8 cellular contexts compared by ENCODE assay signal in the genomic region with DNA sequence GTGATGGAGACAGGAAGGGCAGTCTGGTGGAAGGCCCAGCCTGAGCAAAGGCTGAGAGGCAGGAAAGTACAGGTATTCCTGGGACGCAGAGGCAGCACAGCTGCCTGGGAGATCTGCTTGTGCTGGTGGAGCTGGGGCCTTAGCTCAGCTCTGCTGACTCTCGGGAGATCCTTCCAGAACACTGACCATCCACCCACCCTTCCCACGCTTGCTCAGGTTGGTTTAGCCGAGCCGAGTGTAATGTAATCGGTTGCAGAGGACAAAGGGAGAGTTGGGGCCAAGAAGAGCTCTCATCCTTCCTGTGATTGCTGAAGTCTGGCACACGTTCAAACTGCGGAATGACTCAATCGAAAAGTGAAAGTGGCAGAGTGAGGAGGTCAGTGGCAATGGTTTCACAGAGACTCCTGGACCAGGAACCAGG. TPM values are rescaled to one million over a fixed set of nuclear protein-coding genes. Genes with fewer than 3 reads are reported as not detected.
DNase-seq lines count a peak whose midpoint lies in the region; ATAC-seq, FAIRE-seq and TF ChIP-seq lines count a peak whose summit lies in the region.

No MANE protein-coding gene starts in this region.

- H3K27me3 ChIP-seq in gastroesophageal sphincter, result no peaks in the 10 kb centered on the region
- H3K27me3 ChIP-seq in thoracic aorta (replicated peaks; ENCODE audit: insufficient read depth), result no peaks in the 10 kb centered on the region

- TF ChIP-seq CTCF in gastroesophageal sphincter (IDR thresholded peaks at IDR 0.05) (no peak), thoracic aorta (IDR thresholded peaks at IDR 0.05) (no peak)

- CTCF ChIA-PET in activated CD4-positive, alpha-beta T cell treated with anti-CD3 and anti-CD28 coated beads for 36 hours (lab: Charles Lee), result interaction anchor here (0.6 kb wide), 1 partner anchor 271 kb away, joined by 4 read pairs; no protein-coding TSS in a partner anchor
- CTCF ChIA-PET in activated CD8-positive, alpha-beta T cell treated with anti-CD3 and anti-CD28 coated beads, Interleukin-2, amount 10 ng/mL, durations not matched to agents 7 days and 5 days (lab: Charles Lee), result no interaction called here

- POLR2A ChIA-PET in activated CD4-positive, alpha-beta T cell treated with anti-CD3 and anti-CD28 coated beads for 36 hours (lab: Charles Lee), result no interaction called here
- POLR2A ChIA-PET in activated CD8-positive, alpha-beta T cell treated with anti-CD3 and anti-CD28 coated beads, Interleukin-2, amount 10 ng/mL, durations not matched to agents 7 days and 5 days (lab: Charles Lee), result no interaction called here

- intact Hi-C loops in activated CD4-positive, alpha-beta T cell treated with anti-CD3 and anti-CD28 coated beads for 36 hours (cut with DNase I, micrococcal nuclease), result no loop called here

- no peak overlapping the region for H3K4me3 Mint-ChIP-seq in activated CD4-positive, alpha-beta T cell treated with anti-CD3 and anti-CD28 coated beads for 36 hours
- no peak overlapping the region for H3K4me3 Mint-ChIP-seq in activated CD8-positive, alpha-beta T cell treated with anti-CD3 and anti-CD28 coated beads, Interleukin-2, amount 10 ng/mL, durations not matched to agents 7 days and 5 days

- TF ChIP-seq POLR2A in gastroesophageal sphincter (IDR thresholded peaks at IDR 0.05), result no peak

- H3K36me3 Mint-ChIP-seq in activated CD4-positive, alpha-beta T cell treated with anti-CD3 and anti-CD28 coated beads for 36 hours (ENCODE audit: low read depth), result no peaks in the 10 kb centered on the region
- H3K36me3 Mint-ChIP-seq in activated CD8-positive, alpha-beta T cell treated with anti-CD3 and anti-CD28 coated beads, Interleukin-2, amount 10 ng/mL, durations not matched to agents 7 days and 5 days (ENCODE audit: low read depth), result no peaks in the 10 kb centered on the region

- no peak overlapping the region for H3K27ac ChIP-seq in gastroesophageal sphincter
- H3K27ac ChIP-seq in thoracic aorta, result no peak overlapping the region

- FAIRE-seq in RCC 7860 (lab: Jason Lieb, UNC), result peak; percentile 88

- H3K36me3 ChIP-seq in gastroesophageal sphincter (no peaks in the 10 kb centered on the region), thoracic aorta (no peaks in the 10 kb centered on the region)

- 0% methylated on average over 3 of the region's 9 CpGs; no CpG with 5 or more reads in 1 of the 2 donors for WGBS in gastroesophageal sphincter (ENCODE audit: low coverage in 1 of 2), 2 donors

- H3K9me3 Mint-ChIP-seq in activated CD4-positive, alpha-beta T cell treated with anti-CD3 and anti-CD28 coated beads for 36 hours (ENCODE audit: low read depth), result peaks cover 7% of the 10 kb centered on the region
- no peaks in the 10 kb centered on the region for H3K9me3 Mint-ChIP-seq in activated CD8-positive, alpha-beta T cell treated with anti-CD3 and anti-CD28 coated beads, Interleukin-2, amount 10 ng/mL, durations not matched to agents 7 days and 5 days (ENCODE audit: insufficient read depth)

- peak; percentile 16 for DNase-seq in activated CD4-positive, alpha-beta T cell treated with anti-CD3 and anti-CD28 coated beads for 36 hours
- no peak for DNase-seq in activated CD4-positive, alpha-beta T cell treated with anti-CD3 and anti-CD28 coated beads for 1 hour
- peak; percentile 86 for DNase-seq in RCC 7860 (ENCODE audit: low spot score)
- DNase-seq in thoracic aorta (ENCODE audit: low spot score), result peak; percentile 14
- DNase-seq in effector CD4-positive, alpha-beta T cell, result no peak
- DNase-seq in activated CD8-positive, alpha-beta T cell treated with anti-CD3 and anti-CD28 coated beads, Interleukin-2, amount 10 ng/mL, durations not matched to agents 7 days and 5 days, result no peak
- DNase-seq in activated CD4-positive, alpha-beta T cell treated with anti-CD3 and anti-CD28 coated beads, Interleukin-2, amount 50 U/mL, for 1 hour, result no peak

- ATAC-seq in activated CD4-positive, alpha-beta T cell treated with anti-CD3 and anti-CD28 coated beads for 36 hours, result no peak
- peak; percentile 56 for ATAC-seq in gastroesophageal sphincter
- no peak for ATAC-seq in thoracic aorta (ENCODE audit: insufficient number of reproducible peaks, low FRiP score, low read depth)
- ATAC-seq in activated CD8-positive, alpha-beta T cell treated with anti-CD3 and anti-CD28 coated beads, Interleukin-2, amount 10 ng/mL, durations not matched to agents 7 days and 5 days, result no peak

- H3K4me1 Mint-ChIP-seq in activated CD4-positive, alpha-beta T cell treated with anti-CD3 and anti-CD28 coated beads for 36 hours, result peaks cover 13% of the 10 kb centered on the region
- peaks cover 8% of the 10 kb centered on the region for H3K4me1 Mint-ChIP-seq in activated CD8-positive, alpha-beta T cell treated with anti-CD3 and anti-CD28 coated beads, Interleukin-2, amount 10 ng/mL, durations not matched to agents 7 days and 5 days (ENCODE audit: low read depth)

- no peak for TF ChIP-seq EP300 in gastroesophageal sphincter (IDR thresholded peaks at IDR 0.05)

- no peak overlapping the region for H3K27ac Mint-ChIP-seq in activated CD4-positive, alpha-beta T cell treated with anti-CD3 and anti-CD28 coated beads for 36 hours
- no peak overlapping the region for H3K27ac Mint-ChIP-seq in activated CD8-positive, alpha-beta T cell treated with anti-CD3 and anti-CD28 coated beads, Interleukin-2, amount 10 ng/mL, durations not matched to agents 7 days and 5 days

- H3K27me3 Mint-ChIP-seq in activated CD4-positive, alpha-beta T cell treated with anti-CD3 and anti-CD28 coated beads for 36 hours, result no peaks in the 10 kb centered on the region
- no peaks in the 10 kb centered on the region for H3K27me3 Mint-ChIP-seq in activated CD8-positive, alpha-beta T cell treated with anti-CD3 and anti-CD28 coated beads, Interleukin-2, amount 10 ng/mL, durations not matched to agents 7 days and 5 days (ENCODE audit: low read depth)

- H3K4me1 ChIP-seq in gastroesophageal sphincter, result peaks cover 0 to 17% (median 0%) of the 10 kb centered on the region in 3 donors
- peaks cover 0 to 10% of the 10 kb centered on the region in 2 donors for H3K4me1 ChIP-seq in thoracic aorta (ENCODE audit: control insufficient read depth in 1 of 2, low read depth in 2 of 2)

- no peak overlapping the region for H3K4me3 ChIP-seq in gastroesophageal sphincter
- H3K4me3 ChIP-seq in thoracic aorta, result peak overlapping the region; percentile 58

- H3K9me3 ChIP-seq in gastroesophageal sphincter (no peaks in the 10 kb centered on the region), thoracic aorta (no peaks in the 10 kb centered on the region)

RNA-seq across cellular contexts. Expression of a gene that starts 43.1 kb away (rescaled TPM):
- not detected for total RNA-seq in activated CD4-positive, alpha-beta T cell treated with anti-CD3 and anti-CD28 coated beads for 36 hours
- not detected for total RNA-seq in gastroesophageal sphincter
- total RNA-seq in thoracic aorta, result not detected
- not detected for total RNA-seq in activated CD8-positive, alpha-beta T cell treated with anti-CD3 and anti-CD28 coated beads, Interleukin-2, amount 10 ng/mL, durations not matched to agents 7 days and 5 days

RNA-seq across cellular contexts. Expression of a gene that starts 55.5 kb away (rescaled TPM):
- total RNA-seq in activated CD4-positive, alpha-beta T cell treated with anti-CD3 and anti-CD28 coated beads for 36 hours, result not detected
- 1 to 10 TPM in 3 of 4 donors, not detected in 1; 2.3 to 7.5 (median 3.2) TPM for total RNA-seq in gastroesophageal sphincter
- 1 to 10 TPM; 3.0 to 6.1 TPM for total RNA-seq in thoracic aorta
- under 1 TPM; 0.21 to 0.23 TPM for total RNA-seq in activated CD8-positive, alpha-beta T cell treated with anti-CD3 and anti-CD28 coated beads, Interleukin-2, amount 10 ng/mL, durations not matched to agents 7 days and 5 days

Comparison
In these comparisons a context has a peak if more than half of its experiments do, and no peak if none do; other contexts are left out.
1. DNase-seq: peak in activated CD4-positive, alpha-beta T cell treated with anti-CD3 and anti-CD28 coated beads for 36 hours (single experiment), RCC 7860 (single experiment) and thoracic aorta (single experiment); none in activated CD4-positive, alpha-beta T cell treated with anti-CD3 and anti-CD28 coated beads for 1 hour (single experiment), effector CD4-positive, alpha-beta T cell (single experiment), activated CD8-positive, alpha-beta T cell treated with anti-CD3 and anti-CD28 coated beads, Interleukin-2, amount 10 ng/mL, durations not matched to agents 7 days and 5 days (single experiment) and activated CD4-positive, alpha-beta T cell treated with anti-CD3 and anti-CD28 coated beads, Interleukin-2, amount 50 U/mL, for 1 hour (single experiment).